Comparison of ENCODE assay signal across 10 cellular contexts in the genomic region with DNA sequence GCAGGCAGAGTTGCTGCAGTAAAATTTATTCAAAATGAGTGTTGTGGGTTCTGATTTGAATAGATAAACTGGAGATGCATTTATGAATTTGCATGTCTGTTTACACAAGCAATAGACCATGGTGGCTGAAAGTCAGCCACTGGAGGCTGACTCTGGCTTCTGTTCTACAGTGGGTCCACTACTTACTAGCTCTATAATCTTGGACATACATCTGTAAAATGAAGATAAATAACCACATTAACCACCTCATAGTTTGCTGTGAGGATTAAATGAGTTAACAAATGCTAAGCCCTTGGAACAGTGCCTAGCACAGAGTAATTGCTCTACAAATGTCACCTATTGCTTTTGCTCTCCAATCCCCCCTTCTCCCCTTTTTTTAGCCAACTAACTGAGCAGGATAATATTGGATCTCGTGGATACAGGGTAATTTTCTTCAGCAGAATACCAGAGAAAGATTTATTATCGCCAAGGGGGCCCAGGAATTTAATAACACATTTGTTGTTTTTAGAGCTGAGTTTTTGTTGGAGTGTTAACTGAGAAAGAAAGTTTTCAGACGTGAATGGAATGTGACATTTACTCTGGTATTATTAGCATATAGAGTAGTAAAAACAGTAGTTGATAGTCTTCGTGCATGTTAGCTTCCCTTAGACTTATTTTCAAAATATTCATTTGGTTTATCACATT. TPM values are rescaled to one million over a fixed set of nuclear protein-coding genes. Genes with fewer than 3 reads are reported as not detected.
DNase-seq lines count a peak whose midpoint lies in the region; ATAC-seq and TF ChIP-seq lines count a peak whose summit lies in the region.
"Had no signal": no experiment of that assay in that cellular context is flagged by ENCODE, and none has a peak within 500 bp of the region (broad histone marks: within the 10 kb centered on the region; RNA-seq: fewer than 3 reads in every experiment).

No MANE protein-coding gene starts in this region.

- H3K27ac Mint-ChIP-seq in activated CD4-positive, alpha-beta T cell treated with anti-CD3 and anti-CD28 coated beads for 36 hours, result no peak overlapping the region
- no peak overlapping the region for H3K27ac Mint-ChIP-seq in stimulated activated memory B cell treated with anti-CD40 and anti-IgM and Interleukin-4, amounts not matched to agents 10 μg/mL and 1 μg/mL and 100 μg/mL, for 72 hours
- no peak overlapping the region for H3K27ac Mint-ChIP-seq in H9

- H2BK20ac ChIP-seq in H9 (ENCODE audit: low read depth, low read length, poor library complexity, severe bottlenecking), result no peak overlapping the region

- H4K20me1 ChIP-seq in PC-9 (ENCODE audit: insufficient read depth), result no peaks in the 10 kb centered on the region
- H4K20me1 ChIP-seq in H9 (ENCODE audit: control insufficient read depth, insufficient read depth, insufficient read length), result no peaks in the 10 kb centered on the region

- H3K9ac ChIP-seq in H9 (ENCODE audit: extremely low read depth, insufficient read length, low read length), result no peak overlapping the region

- no peak overlapping the region for H3K4me3 Mint-ChIP-seq in activated CD4-positive, alpha-beta T cell treated with anti-CD3 and anti-CD28 coated beads for 36 hours
- H3K4me3 Mint-ChIP-seq in stimulated activated memory B cell treated with anti-CD40 and anti-IgM and Interleukin-4, amounts not matched to agents 10 μg/mL and 1 μg/mL and 100 μg/mL, for 72 hours, result peak overlapping the region; percentile 29
- H3K4me3 Mint-ChIP-seq in H9, result no peak overlapping the region

- H3K4me2 ChIP-seq in PC-9 (peak overlapping the region; percentile 94; the same call in 1 of the 2 replicates), H9 (ENCODE audit: insufficient read depth, insufficient read length, low read length) (no peak overlapping the region)

- peaks cover 14% of the 10 kb centered on the region for H3K36me3 Mint-ChIP-seq in activated CD4-positive, alpha-beta T cell treated with anti-CD3 and anti-CD28 coated beads for 36 hours (ENCODE audit: low read depth)
- peaks cover 7% of the 10 kb centered on the region for H3K36me3 Mint-ChIP-seq in stimulated activated memory B cell treated with anti-CD40 and anti-IgM and Interleukin-4, amounts not matched to agents 10 μg/mL and 1 μg/mL and 100 μg/mL, for 72 hours
- H3K36me3 Mint-ChIP-seq in H9 (ENCODE audit: insufficient read depth in 1 of 3, low read depth in 3 of 3), result no peaks in the 10 kb centered on the region; a peak in 1 of 7 replicates

- TF ChIP-seq CTCF in PC-9 (conservative IDR thresholded peaks at IDR 0.05) (no peak), WERI-Rb-1 (IDR thresholded peaks at IDR 0.05; ENCODE audit: low read depth, low read length) (no peak), H9 (conservative IDR thresholded peaks at IDR 0.05) (no peak)

- peaks cover 8% of the 10 kb centered on the region for H3K23me2 ChIP-seq in H9 (ENCODE audit: insufficient read length, low read depth, low read length, poor library complexity, severe bottlenecking)

- H4K5ac ChIP-seq in H9 (ENCODE audit: insufficient read length, low read depth, low read length), result no peak overlapping the region

- H3K27me3 ChIP-seq in PC-9 (ENCODE audit: insufficient read depth, low read depth), result no peaks in the 10 kb centered on the region
- H3K27me3 ChIP-seq in WERI-Rb-1 (ENCODE audit: insufficient read depth, low read depth, severe bottlenecking), result no peaks in the 10 kb centered on the region
- H3K27me3 ChIP-seq in H9 (ENCODE audit: insufficient read depth, low read length), result peaks cover 10% of the 10 kb centered on the region; the same call in 1 of the 2 replicates

- no peak overlapping the region for H3K4ac ChIP-seq in H9 (ENCODE audit: low read depth, low read length)

- no peak overlapping the region for H2BK12ac ChIP-seq in H9 (ENCODE audit: insufficient read length, low read depth, low read length)

- no peak overlapping the region for H4K91ac ChIP-seq in H9 (ENCODE audit: insufficient read length, low read depth, low read length)

- no peaks in the 10 kb centered on the region for H3K27me3 Mint-ChIP-seq in activated CD4-positive, alpha-beta T cell treated with anti-CD3 and anti-CD28 coated beads for 36 hours
- H3K27me3 Mint-ChIP-seq in stimulated activated memory B cell treated with anti-CD40 and anti-IgM and Interleukin-4, amounts not matched to agents 10 μg/mL and 1 μg/mL and 100 μg/mL, for 72 hours, result no peaks in the 10 kb centered on the region
- peaks cover 57% of the 10 kb centered on the region for H3K27me3 Mint-ChIP-seq in H9 (ENCODE audit: low read depth)

- H3K79me2 ChIP-seq in PC-9 (ENCODE audit: low read depth), result peaks cover 29% of the 10 kb centered on the region
- H3K79me2 ChIP-seq in H9 (ENCODE audit: insufficient read depth, low read length), result no peaks in the 10 kb centered on the region

- no peak overlapping the region for H3T11ph ChIP-seq in H9 (ENCODE audit: low read length)

- H2BK120ac ChIP-seq in H9 (ENCODE audit: low read depth, low read length, poor library complexity, severe bottlenecking), result no peak overlapping the region

- H3K18ac ChIP-seq in H9 (ENCODE audit: insufficient read length, low read depth, low read length), result no peak overlapping the region

- CTCF ChIA-PET in activated CD4-positive, alpha-beta T cell treated with anti-CD3 and anti-CD28 coated beads for 36 hours (lab: Charles Lee), result interaction anchor here (0.7 to 3.3 kb wide), 9 partner anchors 21 to 181 kb away, joined by 3 to 17 read pairs (median 4); a partner anchor contains a TSS
- CTCF ChIA-PET in PC-9 (lab: Charles Lee), result no interaction called here

- no peaks in the 10 kb centered on the region for H3K79me1 ChIP-seq in H9 (ENCODE audit: insufficient read depth, low read depth, low read length, poor library complexity, severe bottlenecking)

- no peak overlapping the region for H3K23ac ChIP-seq in H9 (ENCODE audit: insufficient read length, low read depth, low read length)

- H3K9me2 ChIP-seq in PC-9 (ENCODE audit: insufficient read depth), result no peaks in the 10 kb centered on the region

- H3K4me3 ChIP-seq in PC-9, result no peak overlapping the region; the same call in 1 of the 2 replicates
- no peak overlapping the region for H3K4me3 ChIP-seq in WERI-Rb-1 (ENCODE audit: low read depth, low read length)

- H3K56ac ChIP-seq in H9 (ENCODE audit: insufficient read length, low read depth, low read length), result no peak overlapping the region

- H3K9me3 ChIP-seq in PC-9 (ENCODE audit: insufficient read depth, low read depth) (no peaks in the 10 kb centered on the region), WERI-Rb-1 (ENCODE audit: severe bottlenecking) (no peaks in the 10 kb centered on the region), H9 (ENCODE audit: control insufficient read depth, low read depth, low read length) (no peaks in the 10 kb centered on the region)

- no peak overlapping the region for H2AK5ac ChIP-seq in H9 (ENCODE audit: insufficient read length, low read length)

- ATAC-seq in activated CD4-positive, alpha-beta T cell treated with anti-CD3 and anti-CD28 coated beads for 36 hours, result peak; percentile 6
- peak; percentile 42 for ATAC-seq in HG02852 (IDR thresholded peaks at IDR 0.05; ENCODE audit: unreplicated experiment)
- ATAC-seq in stimulated activated memory B cell treated with anti-CD40 and anti-IgM and Interleukin-4, amounts not matched to agents 10 μg/mL and 1 μg/mL and 100 μg/mL, for 72 hours, result no peak

- POLR2A ChIA-PET in activated CD4-positive, alpha-beta T cell treated with anti-CD3 and anti-CD28 coated beads for 36 hours (lab: Charles Lee), result interaction anchor here (0.6 to 3.1 kb wide), 4 partner anchors 46 to 70 kb away, joined by 3 to 20 read pairs (median 12); a partner anchor contains a TSS
- POLR2A ChIA-PET in PC-9 (lab: Charles Lee; ENCODE audit: unreplicated experiment), result interaction anchor here (0.7 kb wide), 1 partner anchor 60 kb away, joined by 3 read pairs; no protein-coding TSS in a partner anchor

- H2AFZ ChIP-seq in PC-9 (no peak overlapping the region), H9 (ENCODE audit: low read length) (no peak overlapping the region)

- no CpG with 5 or more reads among the region's 4 CpGs for WGBS in H9 (ENCODE audit: extremely low coverage, insufficient read length, low lambda C conversion rate)

- intact Hi-C loops in activated CD4-positive, alpha-beta T cell treated with anti-CD3 and anti-CD28 coated beads for 36 hours (cut with DNase I, micrococcal nuclease), result loop anchor here (1.0 to 10.0 kb wide), 9 partner anchors 27 to 690 kb away; a partner anchor contains a TSS
- intact Hi-C loops in PC-9 (cut with micrococcal nuclease; ENCODE audit: unreplicated experiment), result no loop called here

- no peak overlapping the region for H2BK15ac ChIP-seq in H9 (ENCODE audit: low read depth, low read length)

- H3F3A ChIP-seq in PC-9 (ENCODE audit: insufficient read depth, low read depth), result peaks cover 22% of the 10 kb centered on the region

- no TSS peak for BruUV-seq in PC-9 (replicated peaks; lab: Mats Ljungman, UMichigan)

- no peak overlapping the region for H2BK5ac ChIP-seq in H9 (ENCODE audit: insufficient read length, low read length)

- no peak overlapping the region for H3K14ac ChIP-seq in H9 (ENCODE audit: insufficient read depth, low read length)

- H3K9me3 Mint-ChIP-seq in activated CD4-positive, alpha-beta T cell treated with anti-CD3 and anti-CD28 coated beads for 36 hours (ENCODE audit: low read depth), result no peaks in the 10 kb centered on the region
- H3K9me3 Mint-ChIP-seq in stimulated activated memory B cell treated with anti-CD40 and anti-IgM and Interleukin-4, amounts not matched to agents 10 μg/mL and 1 μg/mL and 100 μg/mL, for 72 hours, result no peaks in the 10 kb centered on the region
- H3K9me3 Mint-ChIP-seq in H9, result peaks cover 0 to 3% of the 10 kb centered on the region in 2 experiments; a peak in 1 of 5 replicates

- H3K36me3 ChIP-seq in PC-9 (ENCODE audit: low read depth) (peaks cover 6% of the 10 kb centered on the region; the same call in 1 of the 2 replicates), WERI-Rb-1 (peaks cover 5% of the 10 kb centered on the region)

- no peak overlapping the region for H4K8ac ChIP-seq in H9 (replicated peaks; ENCODE audit: insufficient read length, low read depth, low read length)

- H3K4me1 ChIP-seq in PC-9 (replicated peaks; ENCODE audit: insufficient read depth), result peaks cover 47% of the 10 kb centered on the region
- no peaks in the 10 kb centered on the region for H3K4me1 ChIP-seq in H9 (ENCODE audit: insufficient read depth, low read length)

- H3K27ac ChIP-seq in PC-9 (no peak overlapping the region), WERI-Rb-1 (no peak overlapping the region), H9 (ENCODE audit: insufficient read length, low read depth, low read length) (no peak overlapping the region)
- H3K27ac ChIP-seq: C4-2B had no signal

- DNase-seq in activated CD4-positive, alpha-beta T cell treated with anti-CD3 and anti-CD28 coated beads for 36 hours, result peak; percentile 12
- DNase-seq in activated CD4-positive, alpha-beta T cell treated with anti-CD3 and anti-CD28 coated beads for 1 hour, result no peak
- DNase-seq in PC-9 (no peak), WERI-Rb-1 (no peak), H9 (no peak), GOT3 (lab: John Stamatoyannopoulos, UW) (no peak)
- DNase-seq: activated effector memory CD4-positive, alpha-beta T cell treated with Interleukin-2 at 50 U/mL for 16 hours had no signal

- H3K4me1 Mint-ChIP-seq in activated CD4-positive, alpha-beta T cell treated with anti-CD3 and anti-CD28 coated beads for 36 hours, result peaks cover 38% of the 10 kb centered on the region
- peaks cover 35% of the 10 kb centered on the region for H3K4me1 Mint-ChIP-seq in stimulated activated memory B cell treated with anti-CD40 and anti-IgM and Interleukin-4, amounts not matched to agents 10 μg/mL and 1 μg/mL and 100 μg/mL, for 72 hours
- peaks cover 12 to 13% of the 10 kb centered on the region in 2 experiments for H3K4me1 Mint-ChIP-seq in H9

RNA-seq across cellular contexts. Expression of a gene that starts 1.4 kb away (rescaled TPM):
- total RNA-seq in activated CD4-positive, alpha-beta T cell treated with anti-CD3 and anti-CD28 coated beads for 36 hours, result 10 to 100 TPM; 14.1 to 17.4 TPM
- total RNA-seq in PC-9 (2021), result 21.9 and 28.8 TPM in 2 replicates
- total RNA-seq in H9 (2021), result 8.3 and 8.4 TPM in 2 replicates

RNA-seq across cellular contexts. Expression of a gene that starts 26.6 kb away (rescaled TPM):
- under 1 TPM; 0.26 to 0.27 TPM for total RNA-seq in activated CD4-positive, alpha-beta T cell treated with anti-CD3 and anti-CD28 coated beads for 36 hours
- not detected in 2 replicates for total RNA-seq in PC-9 (2021)
- 7.5 and 7.6 TPM in 2 replicates for total RNA-seq in H9 (2021)
